ENCODE assay signal across 6 cellular contexts in genomic region chr22:25280118-25280517, GRCh38.
DNase-seq lines count a peak whose midpoint lies in the region; ATAC-seq and FAIRE-seq lines count a peak whose summit lies in the region.
"Not testable (repeated sequence)": the region's sequence is repeated elsewhere in the genome, so short reads cannot be mapped to it uniquely, and the experiment has no call there.

No MANE protein-coding gene starts in this region.

- in situ Hi-C loops in SK-MEL-5 (cut with HindIII; ENCODE audit: low pct_unique_long_range_greater_than_20kb, low sequenced_read_pairs): not testable (repeated sequence)

- H3K9ac ChIP-seq in BLaER1: not testable (repeated sequence)

- H3K4me1 Mint-ChIP-seq in IgD-negative memory B cell: peaks cover 10 to 35% (median 25%) of the 10 kb centered on the region in 3 donors
- peaks cover 21 to 36% (median 26%) of the 10 kb centered on the region in 3 donors for H3K4me1 Mint-ChIP-seq in naive B cell

- not testable (repeated sequence) for H3K36me3 ChIP-seq in BLaER1

- H3K27ac Mint-ChIP-seq in IgD-negative memory B cell: peak overlapping the region in 2 of 3 donors; percentile 69 to 78
- not testable (repeated sequence) for H3K27ac Mint-ChIP-seq in naive B cell

- H3K4me2 ChIP-seq in BLaER1: peak overlapping the region; percentile 72

- peaks cover 33% of the 10 kb centered on the region for H3K27me3 Mint-ChIP-seq in IgD-negative memory B cell
- peaks cover 47 to 56% (median 55%) of the 10 kb centered on the region in 3 donors for H3K27me3 Mint-ChIP-seq in naive B cell

- H3K4me3 ChIP-seq in BLaER1: not testable (repeated sequence)

- not testable (repeated sequence) for H3K9me3 Mint-ChIP-seq in IgD-negative memory B cell, naive B cell

- peak overlapping the region; percentile 49; the same call in 1 of the 2 replicates for H3K27ac ChIP-seq in BLaER1

- H3K27me3 ChIP-seq in BLaER1: not testable (repeated sequence)

- FAIRE-seq in urothelium cell line (lab: Jason Lieb, UNC): peak; percentile 55

- peak; percentile 29 to 39 for ATAC-seq in naive B cell (ENCODE audit: low read depth in 2 of 2)

- H4K20me1 ChIP-seq in BLaER1: not testable (repeated sequence)

- peak; percentile 15 for DNase-seq in SK-MEL-5 (ENCODE audit: low read depth, low spot score)
- DNase-seq in foreskin melanocyte: peak; percentile 50
- not testable (repeated sequence) for DNase-seq in naive B cell; urothelium cell line (ENCODE audit: low spot score)

- H3K4me3 Mint-ChIP-seq in IgD-negative memory B cell (peak overlapping the region in 3 of 4 donors; percentile 6 to 75 (median 56)), naive B cell (peak overlapping the region in 2 of 8 donors; percentile 13 to 40)

- peaks cover 33% of the 10 kb centered on the region for H3K4me1 ChIP-seq in BLaER1

- H3K36me3 Mint-ChIP-seq in IgD-negative memory B cell: not testable (repeated sequence)
- H3K36me3 Mint-ChIP-seq in naive B cell: peaks cover 0 to 17% of the 10 kb centered on the region in 2 donors

- H3K9me3 ChIP-seq in BLaER1: peaks cover 12% of the 10 kb centered on the region; the same call in 1 of the 2 replicates
